Comparison of ENCODE assay signal across 9 cellular contexts in genomic region chr19:42596391-42597071, GRCh38. TPM values are rescaled to one million over a fixed set of nuclear protein-coding genes. Genes with fewer than 3 reads are reported as not detected.
DNase-seq lines count a peak whose midpoint lies in the region; ATAC-seq and TF ChIP-seq lines count a peak whose summit lies in the region.
"Had no signal": no experiment of that assay in that cellular context is flagged by ENCODE, and none has a peak within 500 bp of the region (broad histone marks: within the 10 kb centered on the region; RNA-seq: fewer than 3 reads in every experiment).

No MANE protein-coding gene starts in this region.

- TF ChIP-seq EP300 in upper lobe of left lung (IDR thresholded peaks at IDR 0.05): no peak

- CTCF ChIA-PET in activated B cell treated with CpG ODN at 0.5 μM for 24 hours (lab: Charles Lee): interaction anchor here (0.5 to 4.3 kb wide), 12 partner anchors 12 to 335 kb away, joined by 3 to 67 read pairs (median 4); no protein-coding TSS in a partner anchor

- intact Hi-C loops in activated B cell treated with CpG ODN at 0.5 μM for 24 hours (cut with micrococcal nuclease): loop anchor here (1.0 kb wide), 3 partner anchors 29 to 146 kb away; no protein-coding TSS in a partner anchor

- 20 to 28% methylated on average over 6 to 16 of the region's 16 CpGs for WGBS in upper lobe of left lung, 2 donors

- H3K36me3 ChIP-seq in upper lobe of left lung: no peaks in the 10 kb centered on the region

- peaks cover 28% of the 10 kb centered on the region for H3K27me3 Mint-ChIP-seq in HFFc6 (ENCODE audit: insufficient read depth)
- H3K27me3 Mint-ChIP-seq in activated B cell treated with CpG ODN at 0.5 μM for 24 hours: peaks cover 15% of the 10 kb centered on the region
- H3K27me3 Mint-ChIP-seq in effector memory CD8-positive, alpha-beta T cell: peaks cover 20 to 70% of the 10 kb centered on the region in 2 donors
- H3K27me3 Mint-ChIP-seq in naive thymus-derived CD8-positive, alpha-beta T cell: peaks cover under 1 to 19% (median 17%) of the 10 kb centered on the region in 5 donors

- no peaks in the 10 kb centered on the region for H3K36me3 Mint-ChIP-seq in HFFc6 (ENCODE audit: low read depth)
- H3K36me3 Mint-ChIP-seq in activated B cell treated with CpG ODN at 0.5 μM for 24 hours (ENCODE audit: low read depth): no peaks in the 10 kb centered on the region
- no peaks in the 10 kb centered on the region for H3K36me3 Mint-ChIP-seq in effector memory CD8-positive, alpha-beta T cell (ENCODE audit: insufficient read depth)
- no peaks in the 10 kb centered on the region for H3K36me3 Mint-ChIP-seq in naive thymus-derived CD8-positive, alpha-beta T cell

- ATAC-seq in activated B cell treated with CpG ODN at 0.5 μM for 24 hours (ENCODE audit: low read depth): peak; percentile 61
- ATAC-seq in effector memory CD8-positive, alpha-beta T cell (replicated peaks): peak; percentile 26
- ATAC-seq in naive thymus-derived CD8-positive, alpha-beta T cell: no peak
- peak; percentile 52 to 68 for ATAC-seq in upper lobe of left lung (ENCODE audit: low FRiP score in 2 of 2)
- no peak for ATAC-seq in HG03045 (IDR thresholded peaks at IDR 0.05; ENCODE audit: unreplicated experiment)

- H3K9me3 Mint-ChIP-seq in HFFc6 (no peaks in the 10 kb centered on the region), activated B cell treated with CpG ODN at 0.5 μM for 24 hours (no peaks in the 10 kb centered on the region)
- no peaks in the 10 kb centered on the region for H3K9me3 Mint-ChIP-seq in effector memory CD8-positive, alpha-beta T cell
- peaks cover 0 to 2% (median 0%) of the 10 kb centered on the region in 9 donors for H3K9me3 Mint-ChIP-seq in naive thymus-derived CD8-positive, alpha-beta T cell

- H3K4me3 Mint-ChIP-seq in HFFc6 (no peak overlapping the region), activated B cell treated with CpG ODN at 0.5 μM for 24 hours (no peak overlapping the region)
- no peak overlapping the region for H3K4me3 Mint-ChIP-seq in effector memory CD8-positive, alpha-beta T cell
- no peak overlapping the region for H3K4me3 Mint-ChIP-seq in naive thymus-derived CD8-positive, alpha-beta T cell

- no peaks in the 10 kb centered on the region for H3K4me1 Mint-ChIP-seq in HFFc6 (ENCODE audit: low read depth)
- H3K4me1 Mint-ChIP-seq in activated B cell treated with CpG ODN at 0.5 μM for 24 hours: no peaks in the 10 kb centered on the region
- peaks cover 0 to 8% of the 10 kb centered on the region in 2 donors for H3K4me1 Mint-ChIP-seq in effector memory CD8-positive, alpha-beta T cell (ENCODE audit: low read depth in 2 of 2)
- H3K4me1 Mint-ChIP-seq in naive thymus-derived CD8-positive, alpha-beta T cell: peaks cover 0 to 2% (median 0%) of the 10 kb centered on the region in 4 donors

- peaks cover 0 to 7% (median 0%) of the 10 kb centered on the region in 4 donors for H3K4me1 ChIP-seq in upper lobe of left lung

- no peaks in the 10 kb centered on the region for H3K27me3 ChIP-seq in upper lobe of left lung

- H3K27ac ChIP-seq in upper lobe of left lung: no peak overlapping the region

- peak; percentile 10 for DNase-seq in COLO668 (lab: John Stamatoyannopoulos, UW; ENCODE audit: unreplicated experiment)
- DNase-seq in HFFc6: no peak
- peak; percentile 56 for DNase-seq in activated B cell treated with CpG ODN at 0.5 μM for 24 hours
- peak; percentile 24 to 38 (median 26) for DNase-seq in effector memory CD8-positive, alpha-beta T cell
- peak in 8 of 10 donors; percentile 3 to 41 (median 32) for DNase-seq in naive thymus-derived CD8-positive, alpha-beta T cell
- DNase-seq in upper lobe of left lung: peak; percentile 44 to 64
- no peak for DNase-seq in middle frontal gyrus (ENCODE audit: extremely low spot score, low spot score)

- POLR2A ChIA-PET in activated B cell treated with CpG ODN at 0.5 μM for 24 hours (lab: Charles Lee): no interaction called here
- POLR2A ChIA-PET in naive thymus-derived CD8-positive, alpha-beta T cell (lab: Charles Lee): no interaction called here

- H3K27ac Mint-ChIP-seq in HFFc6 (no peak overlapping the region), activated B cell treated with CpG ODN at 0.5 μM for 24 hours (no peak overlapping the region)
- H3K27ac Mint-ChIP-seq in effector memory CD8-positive, alpha-beta T cell: no peak overlapping the region
- H3K27ac Mint-ChIP-seq in naive thymus-derived CD8-positive, alpha-beta T cell: peak overlapping the region in 1 of 10 donors; percentile 23

- H3K9me3 ChIP-seq in upper lobe of left lung: no peaks in the 10 kb centered on the region

- TF ChIP-seq CTCF in HFFc6 (IDR thresholded peaks at IDR 0.05): peak; percentile 97
- peak; percentile 49 for TF ChIP-seq CTCF in activated B cell treated with CpG ODN at 0.5 μM for 24 hours (IDR thresholded peaks at IDR 0.05)
- TF ChIP-seq CTCF in upper lobe of left lung (IDR thresholded peaks at IDR 0.05): peak; percentile 86 to 96 (median 89)

- no peak for TF ChIP-seq POLR2A in upper lobe of left lung (IDR thresholded peaks at IDR 0.05)

- no peak overlapping the region for H3K4me3 ChIP-seq in upper lobe of left lung

RNA-seq across cellular contexts. Expression of gene CEACAM8, which starts 1.8 kb away (rescaled TPM):
- total RNA-seq in HFFc6 (2021; fragmentation: NEBNext Ultra II Directional; extraction: Animal tissue kit (Norgen Biotek cat#: 25700)): not detected
- total RNA-seq in activated B cell treated with CpG ODN at 0.5 μM for 24 hours (not detected in 2 replicates), upper lobe of left lung (1 to 10 TPM in 1 of 6 donors, under 1 TPM in 3, not detected in 2; 0.67 to 1.1 (median 0.75) TPM)
- not detected for total RNA-seq in naive thymus-derived CD8-positive, alpha-beta T cell
- polyA plus RNA-seq in naive thymus-derived CD8-positive, alpha-beta T cell: not detected
- total RNA-seq: pulmonary artery endothelial cell had no signal

Comparison
In these comparisons a context has a peak if more than half of its experiments do, and no peak if none do; other contexts are left out.
1. DNase-seq: peak in COLO668 (single experiment), activated B cell treated with CpG ODN at 0.5 μM for 24 hours (single experiment), effector memory CD8-positive, alpha-beta T cell (3 of 3), naive thymus-derived CD8-positive, alpha-beta T cell (8 of 10) and upper lobe of left lung (2 of 2); none in HFFc6 (single experiment) and middle frontal gyrus (single experiment).
2. ATAC-seq: peak in activated B cell treated with CpG ODN at 0.5 μM for 24 hours (single experiment), effector memory CD8-positive, alpha-beta T cell (single experiment) and upper lobe of left lung (2 of 2); none in naive thymus-derived CD8-positive, alpha-beta T cell (0 of 2) and HG03045 (single experiment).
3. Peak in every context shown above with its lines, with median percentiles within 50 percentile points of each other: CTCF ChIP-seq.